Comparison of ENCODE assay signal across 37 cellular contexts in the genomic region with DNA sequence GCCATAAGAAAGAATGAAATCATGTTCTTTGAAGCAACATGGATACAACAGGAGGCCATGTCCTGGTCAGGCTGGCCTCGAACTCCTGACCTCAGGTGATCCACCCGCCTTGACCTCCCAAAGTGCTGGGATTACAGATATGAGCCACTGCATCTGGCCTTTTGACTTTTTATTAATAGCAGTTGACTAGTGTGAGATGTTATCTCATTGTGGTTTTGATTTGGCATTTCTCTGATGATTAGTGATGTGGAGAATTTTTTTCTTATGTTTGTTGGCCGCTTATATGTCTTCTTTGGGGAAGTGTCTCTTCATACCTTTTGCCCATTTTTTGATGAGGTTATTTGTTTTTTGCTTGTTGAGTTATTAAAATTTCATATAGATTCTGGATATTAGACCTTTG.
"Had no signal": no experiment of that assay in that cellular context is flagged by ENCODE, and none has a peak within 500 bp of the region (broad histone marks: within the 10 kb centered on the region; RNA-seq: fewer than 3 reads in every experiment).

No MANE protein-coding gene starts in this region.

- H3K36me3 Mint-ChIP-seq: activated CD4-positive, alpha-beta memory T cell treated with anti-CD3 and anti-CD28 coated beads for 36 hours; activated naive CD4-positive, alpha-beta T cell treated with anti-CD3 and anti-CD28 coated beads, Interleukin-2, amount 10 ng/mL, durations not matched to agents 7 days and 5 days; activated naive CD8-positive, alpha-beta T cell; brain had no signal

- H3K27me3 Mint-ChIP-seq: activated B cell treated with CpG ODN at 0.5 μM for 24 hours; activated CD4-positive, alpha-beta memory T cell treated with anti-CD3 and anti-CD28 coated beads for 36 hours; activated naive CD4-positive, alpha-beta T cell treated with anti-CD3 and anti-CD28 coated beads, Interleukin-2, amount 10 ng/mL, durations not matched to agents 7 days and 5 days; activated naive CD8-positive, alpha-beta T cell; activated naive CD8-positive, alpha-beta T cell treated with anti-CD3 and anti-CD28 coated beads, Interleukin-2, amount 50 U/mL, for 24 hours; brain; central memory CD8-positive, alpha-beta T cell had no signal

- H3K36me3 ChIP-seq: SJSA1 had no signal

- H3K9me3 ChIP-seq: SJSA1 had no signal

- H3K9me3 Mint-ChIP-seq: activated B cell treated with CpG ODN at 0.5 μM for 24 hours; activated naive CD4-positive, alpha-beta T cell treated with anti-CD3 and anti-CD28 coated beads, Interleukin-2, amount 10 ng/mL, durations not matched to agents 7 days and 5 days; activated naive CD8-positive, alpha-beta T cell treated with anti-CD3 and anti-CD28 coated beads, Interleukin-2, amount 50 U/mL, for 24 hours; brain had no signal

- H3K27ac Mint-ChIP-seq: activated B cell treated with CpG ODN at 0.5 μM for 24 hours; activated CD4-positive, alpha-beta memory T cell treated with anti-CD3 and anti-CD28 coated beads for 36 hours; activated naive CD4-positive, alpha-beta T cell treated with anti-CD3 and anti-CD28 coated beads, Interleukin-2, amount 10 ng/mL, durations not matched to agents 7 days and 5 days; activated naive CD8-positive, alpha-beta T cell; activated naive CD8-positive, alpha-beta T cell treated with anti-CD3 and anti-CD28 coated beads, Interleukin-2, amount 50 U/mL, for 24 hours; brain had no signal

- H3K4me3 Mint-ChIP-seq: activated B cell treated with CpG ODN at 0.5 μM for 24 hours; activated CD4-positive, alpha-beta memory T cell treated with anti-CD3 and anti-CD28 coated beads for 36 hours; activated naive CD4-positive, alpha-beta T cell treated with anti-CD3 and anti-CD28 coated beads, Interleukin-2, amount 10 ng/mL, durations not matched to agents 7 days and 5 days; activated naive CD8-positive, alpha-beta T cell; activated naive CD8-positive, alpha-beta T cell treated with anti-CD3 and anti-CD28 coated beads, Interleukin-2, amount 50 U/mL, for 24 hours; brain; central memory CD8-positive, alpha-beta T cell had no signal

- H3K27me3 ChIP-seq: SJSA1 had no signal

- H3K27ac ChIP-seq: SJSA1, VCaP had no signal

- H3K4me1 Mint-ChIP-seq: activated B cell treated with CpG ODN at 0.5 μM for 24 hours; activated naive CD4-positive, alpha-beta T cell treated with anti-CD3 and anti-CD28 coated beads, Interleukin-2, amount 10 ng/mL, durations not matched to agents 7 days and 5 days; activated naive CD8-positive, alpha-beta T cell treated with anti-CD3 and anti-CD28 coated beads, Interleukin-2, amount 50 U/mL, for 24 hours; brain; central memory CD8-positive, alpha-beta T cell had no signal

- DNase-seq: activated B cell treated with CpG ODN at 0.5 μM for 24 hours; activated CD4-positive, alpha-beta memory T cell treated with anti-CD3 and anti-CD28 coated beads for 36 hours; activated CD4-positive, alpha-beta T cell treated with anti-CD3 and anti-CD28 coated beads for 4 hours; activated CD4-positive, alpha-beta T cell treated with anti-CD3 and anti-CD28 coated beads, Interleukin-2, amount 50 U/mL, for 1 hour; activated CD4-positive, CD25-positive, alpha-beta regulatory T cell treated with anti-CD3 and anti-CD28 coated beads, Interleukin-2, amount 50 U/mL, for 72 hours; activated CD8-positive, alpha-beta memory T cell treated with anti-CD3 and anti-CD28 coated beads, Interleukin-2, amount 50 U/mL, for 4 hours; activated effector memory CD4-positive, alpha-beta T cell treated with Interleukin-2 at 50 U/mL for 16 hours; activated naive CD4-positive, alpha-beta T cell treated with anti-CD3 and anti-CD28 coated beads, Interleukin-2, amount 10 ng/mL, durations not matched to agents 7 days and 5 days; activated naive CD8-positive, alpha-beta T cell treated with anti-CD3 and anti-CD28 coated beads, Interleukin-2, amount 50 U/mL, for 24 hours; activated T-cell treated with anti-CD3 and anti-CD28 coated beads for 4 hours; activated T-cell treated with anti-CD3 and anti-CD28 coated beads, Interleukin-2, amount 50 U/mL, for 48 hours; anterior cingulate cortex; Kasumi-1; KG1; MM.1S; MV-4-11; NCI-H1092; NCI-H1417; NCI-H146; NCI-H187; NCI-H2029 treated with DMSO at 0.1 percent for 48 hours; NCI-H2107; NCI-H2171; NCI-H2227 treated with DMSO at 0.1 percent for 48 hours; NCI-H446 treated with DMSO at 0.1 percent for 48 hours; NCI-H524; RPMI8226; SHP77 treated with DMSO at 0.1 percent for 48 hours; SW 1271; T-helper 1 cell; T-helper 2 cell; T-helper 9 cell had no signal

- H3K4me3 ChIP-seq: SJSA1 had no signal
